Comparison of ENCODE assay signal across 3 cellular contexts in the genomic region with DNA sequence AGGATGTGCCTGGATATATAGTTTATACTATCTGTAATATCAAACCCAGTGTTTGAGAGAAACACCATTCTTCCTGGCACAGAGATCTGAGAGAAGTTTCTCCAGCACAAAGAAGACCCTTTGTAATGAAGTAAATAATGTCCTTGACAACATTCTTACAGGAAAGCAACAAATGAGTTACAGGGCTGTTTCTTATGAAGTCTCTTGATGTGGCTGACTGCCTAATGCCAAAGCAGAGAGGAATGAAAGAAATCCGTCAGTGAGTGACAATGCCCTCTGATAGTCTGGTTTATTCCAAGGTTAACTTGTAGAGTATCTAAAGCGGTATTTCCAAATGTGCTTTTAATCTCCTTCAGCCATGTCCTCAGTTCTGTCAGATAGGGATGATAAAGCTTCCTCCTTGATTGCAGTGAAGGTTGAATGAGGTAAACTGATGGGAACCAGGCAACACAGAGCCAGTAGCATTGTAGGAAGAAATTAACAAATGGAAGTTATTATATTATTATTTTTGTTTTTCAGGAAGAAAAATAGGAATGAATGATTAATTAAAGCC.
TF ChIP-seq lines count a peak whose summit lies in the region.

No MANE protein-coding gene starts in this region.

TF ChIP-seq in HCT116, 20 proteins besides CTCF, POLR2A, EP300 and RAD21:
- TF ChIP-seq ZBTB33 (IDR thresholded peaks at IDR 0.05; ENCODE audit: extremely low read depth, insufficient replicate concordance, low read length) = no peak
- TF ChIP-seq CBX3 (IDR thresholded peaks at IDR 0.05; ENCODE audit: low read depth) = no peak
- TF ChIP-seq TCF7L2 (IDR thresholded peaks at IDR 0.05; ENCODE audit: borderline replicate concordance, extremely low read depth, insufficient read depth, insufficient read length) = peak; percentile 85
- TF ChIP-seq EZH2 (IDR thresholded peaks at IDR 0.05) = no peak
- no peak for TF ChIP-seq CEBPB (IDR thresholded peaks at IDR 0.05; ENCODE audit: low read depth)

TF ChIP-seq in SK-N-SH, 30 proteins besides CTCF, POLR2A, EP300 and RAD21:
- TF ChIP-seq NFIC (IDR thresholded peaks at IDR 0.05; ENCODE audit: borderline replicate concordance) = no peak
- TF ChIP-seq RCOR1 (IDR thresholded peaks at IDR 0.05; ENCODE audit: low read length) = no peak
- TF ChIP-seq, protein P1, sequence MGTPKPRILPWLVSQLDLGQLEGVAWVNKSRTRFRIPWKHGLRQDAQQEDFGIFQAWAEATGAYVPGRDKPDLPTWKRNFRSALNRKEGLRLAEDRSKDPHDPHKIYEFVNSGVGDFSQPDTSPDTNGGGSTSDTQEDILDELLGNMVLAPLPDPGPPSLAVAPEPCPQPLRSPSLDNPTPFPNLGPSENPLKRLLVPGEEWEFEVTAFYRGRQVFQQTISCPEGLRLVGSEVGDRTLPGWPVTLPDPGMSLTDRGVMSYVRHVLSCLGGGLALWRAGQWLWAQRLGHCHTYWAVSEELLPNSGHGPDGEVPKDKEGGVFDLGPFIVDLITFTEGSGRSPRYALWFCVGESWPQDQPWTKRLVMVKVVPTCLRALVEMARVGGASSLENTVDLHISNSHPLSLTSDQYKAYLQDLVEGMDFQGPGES (IDR thresholded peaks at IDR 0.05; ENCODE audit: low read depth, low read length) = no peak
- no peak for TF ChIP-seq ELF1 (IDR thresholded peaks at IDR 0.05)
- TF ChIP-seq TCF12 (IDR thresholded peaks at IDR 0.05) = peak; percentile 52; the same call in 1 of the 2 replicates
- TF ChIP-seq TAF1 (IDR thresholded peaks at IDR 0.05; ENCODE audit: borderline replicate concordance, low read depth, low read length) = no peak
- TF ChIP-seq RXRA (IDR thresholded peaks at IDR 0.05; ENCODE audit: borderline replicate concordance, low read depth) = no peak
- TF ChIP-seq PBX3 (IDR thresholded peaks at IDR 0.05) = peak; percentile 47; the same call in 1 of the 2 replicates
- no peak for TF ChIP-seq FOSL2 (IDR thresholded peaks at IDR 0.05; ENCODE audit: borderline replicate concordance, low read depth)
- peak; percentile 43 for TF ChIP-seq POLR2AphosphoS5 (IDR thresholded peaks at IDR 0.05; ENCODE audit: low read depth, low read length)
- TF ChIP-seq FOXJ3 (CRISPR knock-in tag; IDR thresholded peaks at IDR 0.05) = no peak

TF ChIP-seq in endothelial cell of umbilical vein, 7 proteins besides CTCF, POLR2A, EP300 and RAD21:
- TF ChIP-seq EZH2 (IDR thresholded peaks at IDR 0.05; ENCODE audit: borderline replicate concordance, low read depth, low read length, severe bottlenecking) (no peak), GATA2 (IDR thresholded peaks at IDR 0.05; ENCODE audit: insufficient read depth, insufficient read length, low read depth, low read length) (no peak), JUN (IDR thresholded peaks at IDR 0.05; ENCODE audit: borderline replicate concordance, insufficient read depth, insufficient read length, low read depth) (no peak), FOS (IDR thresholded peaks at IDR 0.05; ENCODE audit: borderline replicate concordance, insufficient read depth, low read length) (no peak), POLR2AphosphoS5 (IDR thresholded peaks at IDR 0.05; ENCODE audit: insufficient read depth, low read depth, low read length) (no peak), MYC (IDR thresholded peaks at IDR 0.05; ENCODE audit: low read depth, low read length) (no peak)
- TF ChIP-seq, protein P2, sequence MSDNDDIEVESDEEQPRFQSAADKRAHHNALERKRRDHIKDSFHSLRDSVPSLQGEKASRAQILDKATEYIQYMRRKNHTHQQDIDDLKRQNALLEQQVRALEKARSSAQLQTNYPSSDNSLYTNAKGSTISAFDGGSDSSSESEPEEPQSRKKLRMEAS (IDR thresholded peaks at IDR 0.05; ENCODE audit: insufficient read depth, insufficient read length) = no peak
